ENCODE assay signal across 8 cellular contexts in genomic region chr10:114822771-114823463, GRCh38. TPM values are rescaled to one million over a fixed set of nuclear protein-coding genes. Genes with fewer than 3 reads are reported as not detected.
DNase-seq lines count a peak whose midpoint lies in the region; ATAC-seq and TF ChIP-seq lines count a peak whose summit lies in the region.

No MANE protein-coding gene starts in this region.

- H3K27ac Mint-ChIP-seq in activated B cell treated with CpG ODN at 0.5 μM for 24 hours = peak overlapping the region; percentile 90

- POLR2A ChIA-PET in activated B cell treated with CpG ODN at 0.5 μM for 24 hours (lab: Charles Lee) = interaction anchor here (1.3 to 1.7 kb wide), 2 partner anchors 8 to 1143 kb away, joined by 4 to 5 read pairs; partner anchors contain the start of gene CASP7

- H3K27me3 Mint-ChIP-seq in activated B cell treated with CpG ODN at 0.5 μM for 24 hours = no peaks in the 10 kb centered on the region

- peaks cover 30% of the 10 kb centered on the region for H3K4me1 Mint-ChIP-seq in activated B cell treated with CpG ODN at 0.5 μM for 24 hours

- peak overlapping the region; percentile 68 to 96 for H3K4me3 ChIP-seq in gastroesophageal sphincter
- peak overlapping the region; percentile 78 for H3K4me3 ChIP-seq in ovary

- TF ChIP-seq POLR2A in gastroesophageal sphincter (IDR thresholded peaks at IDR 0.05) (no peak), ovary (IDR thresholded peaks at IDR 0.05) (no peak)

- no peaks in the 10 kb centered on the region for H3K9me3 Mint-ChIP-seq in activated B cell treated with CpG ODN at 0.5 μM for 24 hours

- WGBS in gastroesophageal sphincter (ENCODE audit: low coverage in 1 of 2), 2 donors = 0 to 3% methylated on average over 5 of the region's 5 CpGs
- whole genome bisulfite sequencing in ovary, 3 donors = 1% methylated on average over 5 of the region's 5 CpGs

- CTCF ChIA-PET in activated B cell treated with CpG ODN at 0.5 μM for 24 hours (lab: Charles Lee) = interaction anchor here (1.1 to 2.4 kb wide), 8 partner anchors 7 to 519 kb away, joined by 5 to 11 read pairs (median 6); no protein-coding TSS in a partner anchor

- intact Hi-C loops in activated B cell treated with CpG ODN at 0.5 μM for 24 hours (cut with micrococcal nuclease) = loop anchor here (5.0 kb wide), 2 partner anchors 271 to 971 kb away; partner anchors contain the start of genes DCLRE1A and NHLRC2
- intact Hi-C loops in ovary (cut with DNase I) = no loop called here
- intact Hi-C loops in head of caudate nucleus (cut with DNase I) = no loop called here

- TF ChIP-seq EP300 in gastroesophageal sphincter (IDR thresholded peaks at IDR 0.05) = no peak
- no peak for TF ChIP-seq EP300 in ovary (IDR thresholded peaks at IDR 0.05)

- H3K9me3 ChIP-seq in gastroesophageal sphincter = no peaks in the 10 kb centered on the region
- no peaks in the 10 kb centered on the region for H3K9me3 ChIP-seq in ovary

- DNase-seq in DMS53 (lab: John Stamatoyannopoulos, UW) (peak; percentile 63), activated B cell treated with CpG ODN at 0.5 μM for 24 hours (no peak), ovary (no peak), head of caudate nucleus (no peak)

- no peak for TF ChIP-seq CTCF in activated B cell treated with CpG ODN at 0.5 μM for 24 hours (IDR thresholded peaks at IDR 0.05)
- no peak for TF ChIP-seq CTCF in gastroesophageal sphincter (IDR thresholded peaks at IDR 0.05)
- no peak for TF ChIP-seq CTCF in ovary (IDR thresholded peaks at IDR 0.05)

- peak overlapping the region; percentile 91 for H3K4me3 Mint-ChIP-seq in activated B cell treated with CpG ODN at 0.5 μM for 24 hours

- H3K27me3 ChIP-seq in gastroesophageal sphincter = no peaks in the 10 kb centered on the region
- no peaks in the 10 kb centered on the region for H3K27me3 ChIP-seq in ovary

- H3K4me1 ChIP-seq in gastroesophageal sphincter (peaks cover 8 to 48% (median 17%) of the 10 kb centered on the region in 3 donors), ovary (ENCODE audit: insufficient read depth) (peaks cover 9% of the 10 kb centered on the region)

- H3K27ac ChIP-seq in gastroesophageal sphincter (peak overlapping the region; percentile 81 to 99 (median 98)), ovary (peak overlapping the region; percentile 97 to 99)

- H3K36me3 ChIP-seq in gastroesophageal sphincter (no peaks in the 10 kb centered on the region), ovary (no peaks in the 10 kb centered on the region)

- H3K36me3 Mint-ChIP-seq in activated B cell treated with CpG ODN at 0.5 μM for 24 hours (ENCODE audit: low read depth) = peaks cover 8% of the 10 kb centered on the region

- peak; percentile 2 for ATAC-seq in HG02642 (IDR thresholded peaks at IDR 0.05; ENCODE audit: poor library complexity, unreplicated experiment)
- ATAC-seq in activated B cell treated with CpG ODN at 0.5 μM for 24 hours (ENCODE audit: low read depth) = no peak
- peak; percentile 16 for ATAC-seq in gastroesophageal sphincter
- ATAC-seq in HG02571 (IDR thresholded peaks at IDR 0.05; ENCODE audit: unreplicated experiment) = no peak
- no peak for ATAC-seq in HG03521 (IDR thresholded peaks at IDR 0.05; ENCODE audit: unreplicated experiment)

RNA-seq across cellular contexts. Expression of gene FHIP2A, which starts 1.3 kb away (rescaled TPM):
- total RNA-seq in activated B cell treated with CpG ODN at 0.5 μM for 24 hours (16.5 and 20.2 TPM in 2 replicates), gastroesophageal sphincter (10 to 100 TPM; 33.4 to 51.5 (median 35.9) TPM), ovary (10 to 100 TPM; 25.2 to 40.3 (median 33.4) TPM)
- 10 to 100 TPM; 11.9 to 20.7 TPM for polyA plus RNA-seq in ovary

Comparison
In these comparisons a context has a peak if more than half of its experiments do, and no peak if none do; other contexts are left out.
1. ATAC-seq: peak in HG02642 (single experiment) and gastroesophageal sphincter (single experiment); none in activated B cell treated with CpG ODN at 0.5 μM for 24 hours (single experiment), HG02571 (single experiment) and HG03521 (single experiment).